In genomic region chr4:121824171-121824527, GRCh38 we compare ENCODE assay signal across 8 cellular contexts. TPM values are rescaled to one million over a fixed set of nuclear protein-coding genes. Genes with fewer than 3 reads are reported as not detected.
A peak's percentile ranks its signal among the peaks of the same experiment; 100 is the strongest.
DNase-seq lines count a peak whose midpoint lies in the region; ATAC-seq and TF ChIP-seq lines count a peak whose summit lies in the region.

No MANE protein-coding gene starts in this region.

- intact Hi-C loops in psoas muscle (cut with DNase I): loop anchor here in 1 of 2 donors (5.0 kb wide), 1 partner anchor 43 kb away; no protein-coding TSS in a partner anchor

- peaks cover 9% of the 10 kb centered on the region for H3K4me1 ChIP-seq in MM.1S (ENCODE audit: low read length)
- peaks cover 8% of the 10 kb centered on the region for H3K4me1 ChIP-seq in psoas muscle

- H3K27me3 ChIP-seq in MM.1S (replicated peaks; ENCODE audit: insufficient read depth, low read length): no peaks in the 10 kb centered on the region
- H3K27me3 ChIP-seq in psoas muscle (ENCODE audit: insufficient read depth in 3 of 3, low read length in 2 of 3): no peaks in the 10 kb centered on the region

- DNase-seq in MM.1S (no peak), epithelial cell of esophagus (ENCODE audit: low read depth) (no peak), psoas muscle (no peak), NCI-H1417 treated with DMSO at 0.1 percent for 48 hours (lab: John Stamatoyannopoulos, UW) (no peak), NCI-H146 (lab: John Stamatoyannopoulos, UW) (no peak), mucosa of gallbladder (ENCODE audit: low spot score) (no peak)

- H3K9ac ChIP-seq in MM.1S (ENCODE audit: low read length): peak overlapping the region; percentile 69

- H3K27ac ChIP-seq in MM.1S (ENCODE audit: low read length) (peak overlapping the region; percentile 43; the same call in 1 of the 2 replicates), psoas muscle (peak overlapping the region; percentile 78)

- H4K20me1 ChIP-seq in MM.1S (ENCODE audit: insufficient read depth, low read length): no peaks in the 10 kb centered on the region

- H3K9me2 ChIP-seq in MM.1S (replicated peaks; ENCODE audit: insufficient read depth, low read length): no peaks in the 10 kb centered on the region

- WGBS in psoas muscle, 3 donors: 3 to 4% (median 3%) methylated on average over 8 of the region's 8 CpGs

- H3K36me3 ChIP-seq in MM.1S (replicated peaks; ENCODE audit: insufficient read depth, low read length) (peaks cover 14% of the 10 kb centered on the region; the same call in 1 of the 2 replicates), psoas muscle (ENCODE audit: insufficient read depth in 1 of 2, low read depth in 1 of 2) (peaks cover 0 to 28% of the 10 kb centered on the region in 2 donors)

- TF ChIP-seq CTCF in MM.1S (IDR thresholded peaks at IDR 0.05; ENCODE audit: low read length) (no peak), epithelial cell of esophagus (IDR thresholded peaks at IDR 0.05; ENCODE audit: insufficient read depth, low read depth, low read length, missing control alignments) (no peak), psoas muscle (IDR thresholded peaks at IDR 0.05) (no peak)

- H3K4me3 ChIP-seq in MM.1S (ENCODE audit: low read length) (peak overlapping the region; percentile 90), epithelial cell of esophagus (ENCODE audit: low read length) (peak overlapping the region; percentile 80), psoas muscle (peak overlapping the region; percentile 72)

- H3K4me2 ChIP-seq in MM.1S (ENCODE audit: low read depth, low read length): peak overlapping the region; percentile 96

- H3F3A ChIP-seq in MM.1S (ENCODE audit: insufficient read depth, low read length): 0 out of 2 replicates have a peak, but pooled peaks cover 6% of the 10 kb centered on the region

- peaks cover 43% of the 10 kb centered on the region for H3K79me2 ChIP-seq in MM.1S (ENCODE audit: low read length)

- ATAC-seq in GM18508 (IDR thresholded peaks at IDR 0.05; ENCODE audit: insufficient read depth, unreplicated experiment) (peak; percentile 3), psoas muscle (no peak), HG03439 (IDR thresholded peaks at IDR 0.05; ENCODE audit: unreplicated experiment) (no peak)

- no peaks in the 10 kb centered on the region for H3K9me3 ChIP-seq in MM.1S (replicated peaks; ENCODE audit: insufficient read depth, low read length)
- no peaks in the 10 kb centered on the region for H3K9me3 ChIP-seq in psoas muscle

- peak overlapping the region; percentile 97 for H2AFZ ChIP-seq in MM.1S (ENCODE audit: low read length)

RNA-seq across cellular contexts. Expression of gene CCNA2, which starts 0.5 kb away (rescaled TPM):
- total RNA-seq in psoas muscle (under 1 TPM; 0.18 to 0.46 (median 0.34) TPM), mucosa of gallbladder (2.9 TPM)
- under 1 TPM; 0.06 to 0.23 (median 0.21) TPM for polyA plus RNA-seq in psoas muscle

RNA-seq across cellular contexts. Expression of gene EXOSC9, which starts 23.0 kb away (rescaled TPM):
- total RNA-seq in psoas muscle (10 to 100 TPM; 12.3 to 14.5 (median 13.4) TPM), mucosa of gallbladder (10.4 TPM)
- polyA plus RNA-seq in psoas muscle: 10 to 100 TPM; 18.4 to 28.5 (median 25.3) TPM

RNA-seq across cellular contexts. Expression of gene BBS7, which starts 46.1 kb away (rescaled TPM):
- total RNA-seq in psoas muscle (10 to 100 TPM in 1 of 4 donors, 1 to 10 TPM in 3; 4.5 to 10.3 (median 5.0) TPM), mucosa of gallbladder (17.8 TPM)
- polyA plus RNA-seq in psoas muscle: 1 to 10 TPM; 4.0 to 6.0 (median 5.4) TPM

RNA-seq across cellular contexts. Expression of gene SMIM43, which starts 59.2 kb away (rescaled TPM):
- total RNA-seq in psoas muscle: not detected
- polyA plus RNA-seq in psoas muscle: under 1 TPM in 2 of 3 donors, not detected in 1; 0.03 TPM
- total RNA-seq in mucosa of gallbladder: not detected
